Comparison of ENCODE assay signal across 14 cellular contexts in the genomic region with DNA sequence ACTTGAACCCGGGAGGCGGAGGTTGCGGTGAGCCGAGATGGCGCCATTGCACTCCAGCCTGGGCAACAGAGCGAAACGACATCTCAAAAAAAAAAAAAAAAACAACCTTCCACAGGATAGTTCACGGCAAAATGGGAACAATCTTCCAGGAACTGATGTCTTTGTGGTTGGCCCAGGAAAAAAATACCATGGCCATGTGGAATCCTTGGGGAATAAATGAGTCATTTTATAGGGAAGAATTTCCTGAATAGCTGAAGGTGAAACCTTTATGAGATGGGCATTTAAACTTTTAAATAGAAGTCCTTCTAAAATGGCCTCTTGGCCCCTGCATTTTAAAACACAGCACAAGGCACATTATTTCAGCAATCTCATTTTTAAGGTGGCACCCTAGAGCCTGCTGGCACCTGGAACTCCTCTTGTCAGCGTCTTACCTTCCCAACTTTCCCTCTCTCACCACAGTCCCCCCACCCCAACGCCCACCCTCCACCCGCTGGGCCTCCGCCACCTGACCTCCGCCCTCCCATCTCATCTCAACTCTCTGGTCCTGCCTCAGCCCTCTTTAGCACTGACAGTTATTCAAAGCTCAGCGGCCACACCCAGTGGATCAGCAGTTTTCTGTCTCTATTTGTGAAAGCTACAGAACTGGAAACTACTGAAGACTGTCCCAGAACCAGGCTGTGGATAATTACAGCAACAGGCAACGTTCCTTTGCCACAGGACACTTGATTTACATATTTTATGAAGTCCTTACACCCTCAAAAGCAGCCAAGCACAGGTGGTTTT. TPM values are rescaled to one million over a fixed set of nuclear protein-coding genes. Genes with fewer than 3 reads are reported as not detected.
DNase-seq lines count a peak whose midpoint lies in the region; ATAC-seq and TF ChIP-seq lines count a peak whose summit lies in the region.
"Had no signal": no experiment of that assay in that cellular context is flagged by ENCODE, and none has a peak within 500 bp of the region (broad histone marks: within the 10 kb centered on the region; RNA-seq: fewer than 3 reads in every experiment).

No MANE protein-coding gene starts in this region.

- H3K36me3 ChIP-seq in BJ (ENCODE audit: control insufficient read depth, insufficient read depth, low read length) (no peaks in the 10 kb centered on the region), adipocyte (ENCODE audit: control insufficient read depth, insufficient read depth, low read length, severe bottlenecking) (no peaks in the 10 kb centered on the region), mesenchymal stem cell (ENCODE audit: control insufficient read depth in 1 of 2, insufficient read depth in 2 of 2, low read depth in 1 of 2, low read length in 2 of 2) (no peaks in the 10 kb centered on the region)
- H3K36me3 ChIP-seq: BE2C, cardiac muscle cell had no signal

- peak overlapping the region in 1 of 2 experiments; percentile 21 for H3K18ac ChIP-seq in mesenchymal stem cell (ENCODE audit: low read depth in 1 of 2, low read length in 2 of 2)

- 56% methylated on average over 8 of the region's 15 CpGs for WGBS in mesenchymal stem cell

- H3K23ac ChIP-seq in mesenchymal stem cell (ENCODE audit: low read length in 2 of 2), result no peak overlapping the region

- no peak overlapping the region for H2BK120ac ChIP-seq in mesenchymal stem cell (ENCODE audit: low read depth, low read length)

- H3K36me3 Mint-ChIP-seq in activated naive CD8-positive, alpha-beta T cell treated with anti-CD3 and anti-CD28 coated beads for 36 hours, result no peaks in the 10 kb centered on the region
- no peaks in the 10 kb centered on the region for H3K36me3 Mint-ChIP-seq in activated T-cell treated with anti-CD3 and anti-CD28 coated beads, Interleukin-2, amount 50 U/mL, for 24 hours (ENCODE audit: low read depth)

- H2BK12ac ChIP-seq in mesenchymal stem cell (ENCODE audit: low read length in 2 of 2), result no peak overlapping the region

- CTCF ChIA-PET in BJ (lab: Yijun Ruan, JAX), result interaction anchor here (0.7 to 4.0 kb wide), 10 partner anchors 9 to 98 kb away, joined by 3 to 12 read pairs (median 5); no protein-coding TSS in a partner anchor

- POLR2A ChIA-PET in BJ (lab: Charles Lee), result interaction anchor here (0.5 to 1.4 kb wide), 5 partner anchors 18 to 219 kb away, joined by 3 to 17 read pairs (median 5); no protein-coding TSS in a partner anchor

- H3K27me3 Mint-ChIP-seq in activated naive CD8-positive, alpha-beta T cell treated with anti-CD3 and anti-CD28 coated beads for 36 hours, result no peaks in the 10 kb centered on the region
- no peaks in the 10 kb centered on the region for H3K27me3 Mint-ChIP-seq in activated T-cell treated with anti-CD3 and anti-CD28 coated beads, Interleukin-2, amount 50 U/mL, for 24 hours

- peaks cover 1% of the 10 kb centered on the region for H3K79me1 ChIP-seq in mesenchymal stem cell (replicated peaks; ENCODE audit: low read length, poor library complexity, severe bottlenecking)

- no peaks in the 10 kb centered on the region for H3K4me1 Mint-ChIP-seq in activated naive CD8-positive, alpha-beta T cell treated with anti-CD3 and anti-CD28 coated beads for 36 hours
- H3K4me1 Mint-ChIP-seq in activated T-cell treated with anti-CD3 and anti-CD28 coated beads, Interleukin-2, amount 50 U/mL, for 24 hours (ENCODE audit: low read depth), result peaks cover 4% of the 10 kb centered on the region

- H2AFZ ChIP-seq in mesenchymal stem cell (ENCODE audit: low read depth, low read length), result no peak overlapping the region

- H3K9ac ChIP-seq in adipocyte (ENCODE audit: low read length), result peak overlapping the region; percentile 5
- peak overlapping the region; percentile 62 for H3K9ac ChIP-seq in mesenchymal stem cell (ENCODE audit: low read length)

- no peak overlapping the region for H3K27ac ChIP-seq in mesenchymal stem cell (ENCODE audit: low read length, poor library complexity, severe bottlenecking)
- H3K27ac ChIP-seq: cardiac muscle cell had no signal

- no peaks in the 10 kb centered on the region for H3K9me3 Mint-ChIP-seq in activated naive CD8-positive, alpha-beta T cell treated with anti-CD3 and anti-CD28 coated beads for 36 hours
- no peaks in the 10 kb centered on the region for H3K9me3 Mint-ChIP-seq in activated T-cell treated with anti-CD3 and anti-CD28 coated beads, Interleukin-2, amount 50 U/mL, for 24 hours
- H3K9me3 Mint-ChIP-seq: stimulated activated effector memory CD8-positive, alpha-beta T cell treated with anti-CD3 and anti-CD28 coated beads, Interleukin-12 subunit alpha, Interleukin-12 subunit beta, amount 100 ng/mL, for 72 hours had no signal

- H2AK5ac ChIP-seq in mesenchymal stem cell (ENCODE audit: low read length, severe bottlenecking), result no peak overlapping the region

- DNase-seq in BJ (ENCODE audit: low read depth) (peak; percentile 86), adipocyte (ENCODE audit: low read depth) (peak; percentile 15), mesenchymal stem cell (peak; percentile 69)
- DNase-seq in Jurkat, Clone E6-1 (ENCODE audit: low read depth, low spot score), result peak; percentile 11
- DNase-seq in activated naive CD8-positive, alpha-beta T cell treated with anti-CD3 and anti-CD28 coated beads for 36 hours, result no peak
- no peak for DNase-seq in activated T-cell treated with anti-CD3 and anti-CD28 coated beads, Interleukin-2, amount 50 U/mL, for 24 hours
- DNase-seq: BE2C, head of caudate nucleus, NCI-H446 had no signal

- no peak overlapping the region for H3K4me3 ChIP-seq in BJ (ENCODE audit: low read depth, low read length)
- no peak overlapping the region for H3K4me3 ChIP-seq in Jurkat, Clone E6-1 (ENCODE audit: low read length)
- no peak overlapping the region for H3K4me3 ChIP-seq in adipocyte (ENCODE audit: low read length)
- peak overlapping the region in 1 of 2 experiments; percentile 0 for H3K4me3 ChIP-seq in mesenchymal stem cell (ENCODE audit: insufficient read depth in 1 of 2, low read depth in 1 of 2, low read length in 2 of 2)
- H3K4me3 ChIP-seq: cardiac muscle cell had no signal

- H4K91ac ChIP-seq in mesenchymal stem cell (ENCODE audit: low read length), result no peak overlapping the region

- no peak overlapping the region for H3K27ac Mint-ChIP-seq in activated naive CD8-positive, alpha-beta T cell treated with anti-CD3 and anti-CD28 coated beads for 36 hours
- no peak overlapping the region for H3K27ac Mint-ChIP-seq in activated T-cell treated with anti-CD3 and anti-CD28 coated beads, Interleukin-2, amount 50 U/mL, for 24 hours

- no peak overlapping the region for H2BK15ac ChIP-seq in mesenchymal stem cell (ENCODE audit: low read depth, poor library complexity, severe bottlenecking)

- H3K4me1 ChIP-seq in adipocyte (ENCODE audit: control insufficient read depth, insufficient read depth, low read length), result peaks cover 37% of the 10 kb centered on the region
- peaks cover 6% of the 10 kb centered on the region for H3K4me1 ChIP-seq in mesenchymal stem cell (ENCODE audit: control insufficient read depth, insufficient read depth, low read depth, low read length)
- H3K4me1 ChIP-seq: BE2C had no signal

- no peak overlapping the region for H3K4me2 ChIP-seq in mesenchymal stem cell (ENCODE audit: low read length, poor library complexity, severe bottlenecking)

- no peak overlapping the region for H3K4me3 Mint-ChIP-seq in activated naive CD8-positive, alpha-beta T cell treated with anti-CD3 and anti-CD28 coated beads for 36 hours
- H3K4me3 Mint-ChIP-seq in activated T-cell treated with anti-CD3 and anti-CD28 coated beads, Interleukin-2, amount 50 U/mL, for 24 hours, result no peak overlapping the region
- H3K4me3 Mint-ChIP-seq: stimulated activated effector memory CD8-positive, alpha-beta T cell treated with anti-CD3 and anti-CD28 coated beads, Interleukin-12 subunit alpha, Interleukin-12 subunit beta, amount 100 ng/mL, for 72 hours had no signal

- ATAC-seq in GM18517 (IDR thresholded peaks at IDR 0.05; ENCODE audit: unreplicated experiment) (no peak), GM21528 (IDR thresholded peaks at IDR 0.05; ENCODE audit: low FRiP score, unreplicated experiment) (no peak)
- ATAC-seq: stimulated activated effector memory CD8-positive, alpha-beta T cell treated with anti-CD3 and anti-CD28 coated beads, Interleukin-12 subunit alpha, Interleukin-12 subunit beta, amount 100 ng/mL, for 72 hours had no signal

- H3K14ac ChIP-seq in mesenchymal stem cell (ENCODE audit: low read length in 2 of 2), result no peak overlapping the region

- H3K27me3 ChIP-seq in BJ (ENCODE audit: control insufficient read depth, insufficient read depth, low read length) (no peaks in the 10 kb centered on the region), adipocyte (replicated peaks; ENCODE audit: control insufficient read depth, insufficient read depth, low read length) (no peaks in the 10 kb centered on the region), mesenchymal stem cell (ENCODE audit: control insufficient read depth in 1 of 2, insufficient read depth in 1 of 2, low read length in 2 of 2) (no peaks in the 10 kb centered on the region)
- H3K27me3 ChIP-seq: BE2C, cardiac muscle cell had no signal

- no peak overlapping the region for H2BK5ac ChIP-seq in mesenchymal stem cell (ENCODE audit: low read depth, low read length, poor library complexity, severe bottlenecking)

- no peak for TF ChIP-seq CTCF in BJ (IDR thresholded peaks at IDR 0.05; ENCODE audit: insufficient read depth, low read depth, low read length)

- no peak overlapping the region for H4K8ac ChIP-seq in mesenchymal stem cell (ENCODE audit: low read length)

- H3K9me3 ChIP-seq in adipocyte (ENCODE audit: control insufficient read depth, low read length) (no peaks in the 10 kb centered on the region), mesenchymal stem cell (ENCODE audit: control insufficient read depth, low read length) (no peaks in the 10 kb centered on the region)
- H3K9me3 ChIP-seq: BE2C had no signal

- H3K4ac ChIP-seq in mesenchymal stem cell (ENCODE audit: low read depth in 1 of 2, low read length in 2 of 2), result no peak overlapping the region

RNA-seq across cellular contexts. Expression of a gene that starts 43.1 kb away (rescaled TPM):
- polyA plus RNA-seq in BJ (2011; rRNA removed), result not detected in 2 replicates
- polyA minus RNA-seq in BJ (2011; rRNA and poly(A)+ RNA removed), result not detected in 2 replicates
- polyA plus RNA-seq in Jurkat, Clone E6-1 (2012; ENCODE audit: insufficient read depth, insufficient read length), result not detected
- polyA plus RNA-seq in mesenchymal stem cell (2013, experiment 1 of 2), result not detected
- polyA plus RNA-seq in mesenchymal stem cell (2013, experiment 2 of 2), result not detected
- total RNA-seq in activated naive CD8-positive, alpha-beta T cell treated with anti-CD3 and anti-CD28 coated beads for 36 hours, result not detected
- total RNA-seq: cardiac muscle cell, mesenteric fat pad had no signal
- polyA plus RNA-seq: cardiac muscle cell had no signal

Comparison
In these comparisons a context has a peak if more than half of its experiments do, and no peak if none do; other contexts are left out.
1. DNase-seq: peak in BJ (single experiment), Jurkat, Clone E6-1 (single experiment), adipocyte (single experiment) and mesenchymal stem cell (single experiment); none in activated naive CD8-positive, alpha-beta T cell treated with anti-CD3 and anti-CD28 coated beads for 36 hours (single experiment) and activated T-cell treated with anti-CD3 and anti-CD28 coated beads, Interleukin-2, amount 50 U/mL, for 24 hours (single experiment).